In genomic region chr1:184974837-184975115, GRCh38 we compare ENCODE assay signal across 1 cellular context.
TF ChIP-seq lines count a peak whose summit lies in the region.

No MANE protein-coding gene starts in this region.

TF ChIP-seq in H1, 55 proteins besides CTCF, POLR2A, EP300 and RAD21:
- TF ChIP-seq CEBPB (IDR thresholded peaks at IDR 0.05; ENCODE audit: low read depth, low read length) (no peak), POU5F1 (IDR thresholded peaks at IDR 0.05; ENCODE audit: low read depth, low read length) (no peak), NRF1 (IDR thresholded peaks at IDR 0.05; ENCODE audit: low read depth, low read length) (no peak), HDAC2 (IDR thresholded peaks at IDR 0.05; ENCODE audit: borderline replicate concordance in 1 of 2, low read depth in 2 of 2, low read length in 2 of 2) (no peak), MAFK (IDR thresholded peaks at IDR 0.05; ENCODE audit: low read depth, low read length) (no peak), YY1 (IDR thresholded peaks at IDR 0.05; ENCODE audit: low read depth, low read length) (no peak), MAX (IDR thresholded peaks at IDR 0.05) (no peak), CHD7 (IDR thresholded peaks at IDR 0.05; ENCODE audit: insufficient replicate concordance, low read length) (no peak), RFX5 (IDR thresholded peaks at IDR 0.05; ENCODE audit: borderline replicate concordance, low read depth, low read length) (no peak), USF2 (IDR thresholded peaks at IDR 0.05; ENCODE audit: low read length) (no peak), E2F6 (IDR thresholded peaks at IDR 0.05) (no peak), SIN3A (conservative IDR thresholded peaks at IDR 0.05 in 1 of 2, IDR thresholded peaks at IDR 0.05 in 1 of 2; ENCODE audit: low read depth in 1 of 2, low read length in 2 of 2) (no peak), TBP (IDR thresholded peaks at IDR 0.05; ENCODE audit: low read depth, low read length) (no peak), SAP30 (IDR thresholded peaks at IDR 0.05; ENCODE audit: insufficient read depth, insufficient replicate concordance, low read length) (no peak), SP4 (IDR thresholded peaks at IDR 0.05; ENCODE audit: low read length) (no peak), RXRA (IDR thresholded peaks at IDR 0.05; ENCODE audit: insufficient read depth, low read depth, low read length) (no peak), GTF2F1 (IDR thresholded peaks at IDR 0.05; ENCODE audit: borderline replicate concordance, low read depth, low read length) (no peak), ZNF274 (IDR thresholded peaks at IDR 0.05; ENCODE audit: borderline replicate concordance, extremely low read depth, low read length) (no peak), CBX8 (IDR thresholded peaks at IDR 0.05; ENCODE audit: borderline replicate concordance, low read depth, low read length) (no peak), ATF2 (IDR thresholded peaks at IDR 0.05; ENCODE audit: low read length) (no peak)
